ENCODE assay signal across 9 cellular contexts in genomic region chr1:227234998-227235405, GRCh38.
DNase-seq lines count a peak whose midpoint lies in the region; ATAC-seq and FAIRE-seq lines count a peak whose summit lies in the region.
"Had no signal": no experiment of that assay in that cellular context is flagged by ENCODE, and none has a peak within 500 bp of the region (broad histone marks: within the 10 kb centered on the region; RNA-seq: fewer than 3 reads in every experiment).

No MANE protein-coding gene starts in this region.

- H3K4me1 Mint-ChIP-seq in activated T-cell treated with anti-CD3 and anti-CD28 coated beads, Interleukin-2, amount 50 U/mL, for 72 hours (ENCODE audit: low read depth) = no peaks in the 10 kb centered on the region
- H3K4me1 Mint-ChIP-seq in immature natural killer cell = no peaks in the 10 kb centered on the region
- H3K4me1 Mint-ChIP-seq: central memory CD8-positive, alpha-beta T cell had no signal

- no peak overlapping the region for H3K4me3 ChIP-seq in skeletal muscle cell (ENCODE audit: low read depth, low read length)

- peaks cover 14% of the 10 kb centered on the region for H3K27me3 Mint-ChIP-seq in activated T-cell treated with anti-CD3 and anti-CD28 coated beads, Interleukin-2, amount 50 U/mL, for 72 hours (ENCODE audit: low read depth)
- H3K27me3 Mint-ChIP-seq in immature natural killer cell (ENCODE audit: low read depth in 3 of 3) = peaks cover 2 to 8% (median 4%) of the 10 kb centered on the region in 3 donors

- peak; percentile 49 to 50 for ATAC-seq in activated T-cell treated with anti-CD3 and anti-CD28 coated beads, Interleukin-2, amount 50 U/mL, for 72 hours (replicated peaks in 1 of 2)
- peak; percentile 69 for ATAC-seq in Right ventricle myocardium superior (ENCODE audit: poor library complexity)

- peak; percentile 4 to 6 for DNase-seq in activated T-cell treated with anti-CD3 and anti-CD28 coated beads, Interleukin-2, amount 50 U/mL, for 72 hours
- DNase-seq in activated T-cell treated with anti-CD3 and anti-CD28 coated beads for 4 hours = no peak
- peak; percentile 42 for DNase-seq in LoVo (ENCODE audit: low spot score)
- no peak for DNase-seq in Right ventricle myocardium superior
- DNase-seq in skeletal muscle cell (ENCODE audit: low read depth) = peak; percentile 42
- no peak for DNase-seq in central memory CD4-positive, alpha-beta T cell
- DNase-seq in immature natural killer cell = no peak

- peak overlapping the region; percentile 42 for H3K27ac Mint-ChIP-seq in activated T-cell treated with anti-CD3 and anti-CD28 coated beads, Interleukin-2, amount 50 U/mL, for 72 hours
- no peak overlapping the region for H3K27ac Mint-ChIP-seq in immature natural killer cell

- no peaks in the 10 kb centered on the region for H3K36me3 Mint-ChIP-seq in activated T-cell treated with anti-CD3 and anti-CD28 coated beads, Interleukin-2, amount 50 U/mL, for 72 hours (ENCODE audit: insufficient read depth in 2 of 2)
- no peaks in the 10 kb centered on the region for H3K36me3 Mint-ChIP-seq in immature natural killer cell

- H3K4me3 Mint-ChIP-seq in activated T-cell treated with anti-CD3 and anti-CD28 coated beads, Interleukin-2, amount 50 U/mL, for 72 hours = no peak overlapping the region
- H3K4me3 Mint-ChIP-seq in immature natural killer cell = no peak overlapping the region
- H3K4me3 Mint-ChIP-seq: central memory CD8-positive, alpha-beta T cell had no signal

- FAIRE-seq in TTC549 (lab: Jason Lieb, UNC) = peak; percentile 98

- no peaks in the 10 kb centered on the region for H3K9me3 Mint-ChIP-seq in activated T-cell treated with anti-CD3 and anti-CD28 coated beads, Interleukin-2, amount 50 U/mL, for 72 hours
- peaks cover 0 to 7% (median 0%) of the 10 kb centered on the region in 6 donors for H3K9me3 Mint-ChIP-seq in immature natural killer cell
- H3K9me3 Mint-ChIP-seq: central memory CD8-positive, alpha-beta T cell had no signal

- intact Hi-C loops in Right ventricle myocardium superior (cut with DNase I) = loop anchor here (10.0 kb wide), 1 partner anchor 100 kb away; no protein-coding TSS in a partner anchor

Comparison
In these comparisons a context has a peak if more than half of its experiments do, and no peak if none do; other contexts are left out.
1. DNase-seq: peak in activated T-cell treated with anti-CD3 and anti-CD28 coated beads, Interleukin-2, amount 50 U/mL, for 72 hours (2 of 2), LoVo (single experiment) and skeletal muscle cell (single experiment); none in activated T-cell treated with anti-CD3 and anti-CD28 coated beads for 4 hours (single experiment), Right ventricle myocardium superior (single experiment), central memory CD4-positive, alpha-beta T cell (single experiment) and immature natural killer cell (0 of 3).